ENCODE assay signal across 23 cellular contexts in genomic region chr17:40459646-40460584, GRCh38. TPM values are rescaled to one million over a fixed set of nuclear protein-coding genes. Genes with fewer than 3 reads are reported as not detected.
DNase-seq lines count a peak whose midpoint lies in the region; ATAC-seq and TF ChIP-seq lines count a peak whose summit lies in the region.
"Had no signal": no experiment of that assay in that cellular context is flagged by ENCODE, and none has a peak within 500 bp of the region (broad histone marks: within the 10 kb centered on the region; RNA-seq: fewer than 3 reads in every experiment).

No MANE protein-coding gene starts in this region.

- H3K4me3 Mint-ChIP-seq in immature natural killer cell, result no peak overlapping the region
- H3K4me3 Mint-ChIP-seq: activated CD8-positive, alpha-beta T cell treated with anti-CD3 and anti-CD28 coated beads, Interleukin-2, amount 10 ng/mL, durations not matched to agents 7 days and 5 days; activated T-cell treated with anti-CD3 and anti-CD28 coated beads, Interleukin-2, amount 50 U/mL, for 24 hours; effector memory CD8-positive, alpha-beta T cell; natural killer cell treated with Interleukin-12 subunit alpha and Interleukin-12 subunit beta and Interleukin-15 and Interleukin-18, amount 100 ng/mL, for 72 hours; T-helper 2 cell treated with Interferon-gamma antibody and Interleukin-4, amounts not matched to agents 5 μg/mL and 100 μg/mL, for 36 hours had no signal

- no peak for TF ChIP-seq EP300 in gastroesophageal sphincter (IDR thresholded peaks at IDR 0.05)

- TF ChIP-seq POLR2A in gastroesophageal sphincter (IDR thresholded peaks at IDR 0.05), result no peak

- TF ChIP-seq CTCF in RWPE1 (conservative IDR thresholded peaks at IDR 0.05; ENCODE audit: low read depth), result no peak
- TF ChIP-seq CTCF in gastroesophageal sphincter (IDR thresholded peaks at IDR 0.05), result no peak

- peaks cover 22% of the 10 kb centered on the region for H3K36me3 ChIP-seq in GM23248 (ENCODE audit: low read depth)
- H3K36me3 ChIP-seq in gastroesophageal sphincter, result peaks cover 0 to 29% of the 10 kb centered on the region in 2 donors

- in situ Hi-C loops in GM23248 (cut with MboI), result no loop called here

- no peaks in the 10 kb centered on the region for H4K20me1 ChIP-seq in GM23248 (ENCODE audit: insufficient read depth)

- H3K27ac Mint-ChIP-seq in immature natural killer cell, result no peak overlapping the region
- H3K27ac Mint-ChIP-seq: activated CD8-positive, alpha-beta T cell treated with anti-CD3 and anti-CD28 coated beads, Interleukin-2, amount 10 ng/mL, durations not matched to agents 7 days and 5 days; activated T-cell treated with anti-CD3 and anti-CD28 coated beads, Interleukin-2, amount 50 U/mL, for 24 hours; natural killer cell treated with Interleukin-12 subunit alpha and Interleukin-12 subunit beta and Interleukin-15 and Interleukin-18, amount 100 ng/mL, for 72 hours; T-helper 2 cell treated with Interferon-gamma antibody and Interleukin-4, amounts not matched to agents 5 μg/mL and 100 μg/mL, for 36 hours had no signal

- H3K4me1 ChIP-seq in GM23248 (ENCODE audit: insufficient read depth) (peaks cover 56% of the 10 kb centered on the region), gastroesophageal sphincter (peaks cover 5 to 86% (median 68%) of the 10 kb centered on the region in 3 donors)

- H3K4me2 ChIP-seq in GM23248 (ENCODE audit: unreplicated experiment), result no peak overlapping the region

- H2AFZ ChIP-seq in GM23248, result no peak overlapping the region

- DNase-seq in GM23248 (peak; percentile 38), RWPE1 (ENCODE audit: low spot score) (no peak), sciatic nerve (ENCODE audit: low spot score) (no peak), NCI-H526 treated with DMSO at 0.1 percent for 48 hours (lab: John Stamatoyannopoulos, UW) (no peak), immature natural killer cell (no peak), NCI-H187 (lab: John Stamatoyannopoulos, UW) (no peak)
- DNase-seq: activated CD4-positive, CD25-positive, alpha-beta regulatory T cell; activated CD8-positive, alpha-beta T cell treated with anti-CD3 and anti-CD28 coated beads, Interleukin-2, amount 10 ng/mL, durations not matched to agents 7 days and 5 days; activated naive CD4-positive, alpha-beta T cell treated with Interleukin-2 at 50 U/mL for 16 hours; activated T-cell treated with anti-CD3 and anti-CD28 coated beads, Interleukin-2, amount 50 U/mL, for 24 hours; effector memory CD8-positive, alpha-beta T cell; heart right ventricle; NCI-H526; OCI-M1; stimulated activated CD4-positive, alpha-beta T cell treated with anti-CD3 and anti-CD28 coated beads, Interleukin-15, amount 100 ng/mL, for 24 hours had no signal

- 44 to 48% methylated on average over 6 to 8 of the region's 8 CpGs for WGBS in GM23248 (ENCODE audit: low coverage in 1 of 2, low lambda C conversion rate in 2 of 2, missing lambda C conversion rate in 2 of 2), 2 experiments
- 39 to 64% methylated on average over 2 to 6 of the region's 8 CpGs for WGBS in gastroesophageal sphincter (ENCODE audit: low coverage in 1 of 2), 2 donors

- H3K27me3 ChIP-seq in GM23248 (replicated peaks; ENCODE audit: insufficient read depth) (no peaks in the 10 kb centered on the region), gastroesophageal sphincter (no peaks in the 10 kb centered on the region)
- H3K27me3 ChIP-seq: ascending aorta, heart right ventricle, SJSA1 had no signal

- no peaks in the 10 kb centered on the region for H3K4me1 Mint-ChIP-seq in immature natural killer cell

- H3K9me3 Mint-ChIP-seq in immature natural killer cell, result no peaks in the 10 kb centered on the region
- H3K9me3 Mint-ChIP-seq: activated T-cell treated with anti-CD3 and anti-CD28 coated beads, Interleukin-2, amount 50 U/mL, for 24 hours; effector memory CD8-positive, alpha-beta T cell; natural killer cell treated with Interleukin-12 subunit alpha and Interleukin-12 subunit beta and Interleukin-15 and Interleukin-18, amount 100 ng/mL, for 72 hours; T-helper 2 cell treated with Interferon-gamma antibody and Interleukin-4, amounts not matched to agents 5 μg/mL and 100 μg/mL, for 36 hours had no signal

- H3K79me2 ChIP-seq in GM23248 (ENCODE audit: insufficient read depth), result no peaks in the 10 kb centered on the region

- CTCF ChIA-PET in RWPE1 (lab: Yijun Ruan, JAX), result interaction anchor here (0.7 kb wide), 1 partner anchor 748 kb away, joined by 3 read pairs; no protein-coding TSS in a partner anchor

- peaks cover 82% of the 10 kb centered on the region for H3F3A ChIP-seq in GM23248 (ENCODE audit: insufficient read depth)

- ATAC-seq in gastroesophageal sphincter (no peak), sciatic nerve (peak; percentile 1), GM19324 (IDR thresholded peaks at IDR 0.05; ENCODE audit: low FRiP score, unreplicated experiment) (no peak)
- ATAC-seq: activated CD8-positive, alpha-beta T cell treated with anti-CD3 and anti-CD28 coated beads, Interleukin-2, amount 10 ng/mL, durations not matched to agents 7 days and 5 days; effector memory CD8-positive, alpha-beta T cell; natural killer cell treated with Interleukin-12 subunit alpha and Interleukin-12 subunit beta and Interleukin-15 and Interleukin-18, amount 100 ng/mL, for 72 hours had no signal

- no peaks in the 10 kb centered on the region for H3K9me3 ChIP-seq in GM23248 (ENCODE audit: low read depth)
- H3K9me3 ChIP-seq in gastroesophageal sphincter, result no peaks in the 10 kb centered on the region
- H3K9me3 ChIP-seq: ascending aorta, heart right ventricle, SJSA1 had no signal

- intact Hi-C loops in sciatic nerve (cut with DNase I), result no loop called here

- H3K4me3 ChIP-seq in GM23248, result no peak overlapping the region
- no peak overlapping the region for H3K4me3 ChIP-seq in gastroesophageal sphincter
- H3K4me3 ChIP-seq: ascending aorta, heart right ventricle, SJSA1 had no signal

- no peaks in the 10 kb centered on the region for H3K36me3 Mint-ChIP-seq in immature natural killer cell
- H3K36me3 Mint-ChIP-seq: natural killer cell treated with Interleukin-12 subunit alpha and Interleukin-12 subunit beta and Interleukin-15 and Interleukin-18, amount 100 ng/mL, for 72 hours had no signal

- no peaks in the 10 kb centered on the region for H3K9me2 ChIP-seq in GM23248 (ENCODE audit: insufficient read depth)

- peak overlapping the region; percentile 48 for H3K9ac ChIP-seq in GM23248

- H3K27ac ChIP-seq in GM23248, result peak overlapping the region; percentile 89
- H3K27ac ChIP-seq in RWPE1, result peak overlapping the region; percentile 39
- peak overlapping the region; percentile 14 to 98 (median 90) for H3K27ac ChIP-seq in gastroesophageal sphincter
- H3K27ac ChIP-seq: ascending aorta, SJSA1 had no signal

- POLR2A ChIA-PET in RWPE1 (lab: Yijun Ruan, JAX; ENCODE audit: low non-redundant PET), result no interaction called here

- peaks cover 0 to 2% (median 2%) of the 10 kb centered on the region in 3 donors for H3K27me3 Mint-ChIP-seq in immature natural killer cell (ENCODE audit: low read depth in 3 of 3)
- H3K27me3 Mint-ChIP-seq: activated T-cell treated with anti-CD3 and anti-CD28 coated beads, Interleukin-2, amount 50 U/mL, for 24 hours; effector memory CD8-positive, alpha-beta T cell; natural killer cell treated with Interleukin-12 subunit alpha and Interleukin-12 subunit beta and Interleukin-15 and Interleukin-18, amount 100 ng/mL, for 72 hours had no signal

RNA-seq across cellular contexts. Expression of gene IGFBP4, which starts 16.7 kb away (rescaled TPM):
- total RNA-seq in GM23248 (2014; rRNA removed; shearing (Covaris generic)), result 361 and 408 TPM in 2 replicates
- polyA plus RNA-seq in GM23248 (2016; fragmentation: Nextera tagmentation; extraction: Ambion mirVana), result 1,209 and 1,277 TPM in 2 replicates
- total RNA-seq in gastroesophageal sphincter, result 100 to 1,000 TPM; 209 to 428 (median 281) TPM
- total RNA-seq in sciatic nerve, result 680 TPM
- polyA plus RNA-seq in immature natural killer cell, result 10 to 100 TPM; 22.3 to 41.7 (median 36.2) TPM

RNA-seq across cellular contexts. Expression of gene TNS4, which starts 41.5 kb away (rescaled TPM):
- total RNA-seq in GM23248 (2014; rRNA removed; shearing (Covaris generic)), result not detected in 2 replicates
- 0.20 and 0.44 TPM in 2 replicates for polyA plus RNA-seq in GM23248 (2016; fragmentation: Nextera tagmentation; extraction: Ambion mirVana)
- total RNA-seq in gastroesophageal sphincter, result 1 to 10 TPM in 1 of 4 donors, not detected in 3; 2.2 TPM
- 0.36 TPM for total RNA-seq in sciatic nerve
- under 1 TPM in 1 of 3 donors, not detected in 2; 0.12 TPM for polyA plus RNA-seq in immature natural killer cell
- total RNA-seq: ascending aorta, LHCN-M2, pulmonary artery endothelial cell, SJSA1 had no signal

RNA-seq across cellular contexts. Expression of gene TOP2A, which starts 42.2 kb away (rescaled TPM):
- total RNA-seq in GM23248 (2014; rRNA removed; shearing (Covaris generic)), result 71.4 and 75.8 TPM in 2 replicates
- polyA plus RNA-seq in GM23248 (2016; fragmentation: Nextera tagmentation; extraction: Ambion mirVana) (39.6 and 47.0 TPM in 2 replicates), immature natural killer cell (1 to 10 TPM in 2 of 3 donors, under 1 TPM in 1; 0.80 to 2.4 (median 2.2) TPM)
- total RNA-seq in gastroesophageal sphincter (1 to 10 TPM in 1 of 4 donors, under 1 TPM in 3; 0.40 to 4.3 (median 0.79) TPM), sciatic nerve (1.4 TPM)

Comparison
In these comparisons a context has a peak if more than half of its experiments do, and no peak if none do; other contexts are left out.
1. H3K27ac ChIP-seq: peak in every context shown above with its lines; median percentile 90 in gastroesophageal sphincter; 89 in GM23248; 39 in RWPE1.
2. RNA of gene TOP2A, which starts 42.2 kb away (total RNA-seq): 71.4 to 75.8 TPM in GM23248; 1.4 TPM in sciatic nerve (single experiment) and 0.40 to 4.3 TPM in gastroesophageal sphincter; every median in the first group is over 10 times any median in the second.